25 cellular contexts compared by ENCODE assay signal in the genomic region with DNA sequence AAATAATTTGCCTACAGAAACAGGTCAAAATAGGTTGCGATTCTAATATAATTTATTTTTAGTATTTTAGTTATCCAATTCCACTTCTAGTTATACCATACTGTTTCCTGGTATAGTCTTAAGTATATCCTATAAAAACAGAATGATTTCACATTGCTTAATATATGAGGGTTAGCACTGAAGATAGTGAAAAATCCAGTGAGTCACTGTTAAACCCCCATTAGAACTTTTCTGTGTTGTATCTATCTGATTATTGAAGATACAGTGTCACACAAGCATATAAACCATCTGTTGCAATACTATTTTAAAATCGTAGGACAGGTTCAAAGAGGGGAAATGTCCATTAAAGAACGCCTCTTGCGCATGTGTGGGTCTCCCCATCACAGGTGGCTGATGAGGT.
DNase-seq lines count a peak whose midpoint lies in the region; ATAC-seq, FAIRE-seq and TF ChIP-seq lines count a peak whose summit lies in the region.
"Had no signal": no experiment of that assay in that cellular context is flagged by ENCODE, and none has a peak within 500 bp of the region (broad histone marks: within the 10 kb centered on the region; RNA-seq: fewer than 3 reads in every experiment).

No MANE protein-coding gene starts in this region.

- H3K27ac ChIP-seq in A549 (peak overlapping the region; percentile 82 to 84), SJSA1 (peak overlapping the region; percentile 97), esophagus muscularis mucosa (replicated peaks in 1 of 4) (peak overlapping the region; percentile 69 to 85 (median 74)), osteoblast (ENCODE audit: low read depth, low read length) (peak overlapping the region; percentile 95)
- H3K27ac ChIP-seq: cardiac muscle cell, upper lobe of right lung had no signal

- H3K9me3 ChIP-seq in A549: no peaks in the 10 kb centered on the region
- no peaks in the 10 kb centered on the region for H3K9me3 ChIP-seq in SJSA1 (replicated peaks)
- no peaks in the 10 kb centered on the region for H3K9me3 ChIP-seq in esophagus muscularis mucosa
- H3K9me3 ChIP-seq in osteoblast (ENCODE audit: low read depth, low read length): no peaks in the 10 kb centered on the region
- H3K9me3 ChIP-seq: heart left ventricle, upper lobe of right lung had no signal

- peaks cover 59% of the 10 kb centered on the region for H3K79me2 ChIP-seq in osteoblast (ENCODE audit: insufficient read depth, low read length)

- no peak overlapping the region for H3K4me3 ChIP-seq in A549
- H3K4me3 ChIP-seq in SJSA1: no peak overlapping the region
- no peak overlapping the region for H3K4me3 ChIP-seq in esophagus muscularis mucosa
- H3K4me3 ChIP-seq in osteoblast (ENCODE audit: insufficient read depth, low read length): no peak overlapping the region
- H3K4me3 ChIP-seq: cardiac muscle cell, heart left ventricle, upper lobe of right lung had no signal

- H3K4me1 ChIP-seq in A549 (peaks cover 100% of the 10 kb centered on the region), SJSA1 (replicated peaks) (peaks cover 98% of the 10 kb centered on the region), esophagus muscularis mucosa (peaks cover 67 to 100% (median 89%) of the 10 kb centered on the region in 4 donors), osteoblast (ENCODE audit: insufficient read depth, low read length) (peaks cover 94% of the 10 kb centered on the region)

- H3K4me2 ChIP-seq in A549: peak overlapping the region; percentile 80
- no peak overlapping the region for H3K4me2 ChIP-seq in osteoblast (ENCODE audit: insufficient read depth, low read length)

- DNase-seq in A549 (ENCODE audit: low read depth in 1 of 2, low spot score in 1 of 2): no peak
- peak in 1 of 2 experiments; percentile 14 for DNase-seq in SJSA1 (ENCODE audit: low read depth in 1 of 2, low spot score in 2 of 2)
- no peak for DNase-seq in esophagus muscularis mucosa (ENCODE audit: extremely low spot score)
- DNase-seq in osteoblast (ENCODE audit: insufficient read length, low spot score, missing footprints): no peak
- no peak for DNase-seq in D721Med (ENCODE audit: insufficient read length, low spot score)
- no peak for DNase-seq in GM03348 (ENCODE audit: low spot score)
- DNase-seq: 8988T; activated CD4-positive, alpha-beta T cell treated with anti-CD3 and anti-CD28 coated beads for 48 hours; activated naive CD4-positive, alpha-beta T cell; activated T-cell treated with anti-CD3 and anti-CD28 coated beads, Interleukin-2, amount 50 U/mL, for 24 hours; amygdala; CD8-positive, alpha-beta memory T cell; dermis blood vessel endothelial cell; heart left ventricle; left cardiac atrium; natural killer cell; NCI-H1092; NCI-H1930; NCI-H2227 treated with DMSO at 0.1 percent for 48 hours; NCI-H748 treated with DMSO at 0.1 percent for 48 hours; stimulated activated naive CD8-positive, alpha-beta T cell treated with anti-CD3 and anti-CD28 coated beads, Interleukin-15, amount 100 ng/mL, for 72 hours; upper lobe of right lung had no signal

- no peak overlapping the region for H2AFZ ChIP-seq in osteoblast (ENCODE audit: low read length)

- H3K27me3 ChIP-seq in SJSA1 (replicated peaks): no peaks in the 10 kb centered on the region
- no peaks in the 10 kb centered on the region for H3K27me3 ChIP-seq in esophagus muscularis mucosa
- no peaks in the 10 kb centered on the region for H3K27me3 ChIP-seq in osteoblast (ENCODE audit: insufficient read depth, low read length)
- H3K27me3 ChIP-seq: heart left ventricle, upper lobe of right lung had no signal

- intact Hi-C loops in esophagus muscularis mucosa (cut with DNase I): no loop called here

- H4K20me1 ChIP-seq in osteoblast (ENCODE audit: insufficient read depth, low read length): no peaks in the 10 kb centered on the region

- ATAC-seq in A549 (no peak), HG03378 (IDR thresholded peaks at IDR 0.05; ENCODE audit: unreplicated experiment) (no peak), HG02623 (IDR thresholded peaks at IDR 0.05; ENCODE audit: unreplicated experiment) (no peak)
- ATAC-seq: heart left ventricle; left cardiac atrium; natural killer cell; stimulated activated naive CD8-positive, alpha-beta T cell treated with anti-CD3 and anti-CD28 coated beads, Interleukin-15, amount 100 ng/mL, for 72 hours; upper lobe of right lung had no signal

- no peak for TF ChIP-seq CTCF in A549 (IDR thresholded peaks at IDR 0.05)
- TF ChIP-seq CTCF in esophagus muscularis mucosa (IDR thresholded peaks at IDR 0.05): no peak
- no peak for TF ChIP-seq CTCF in osteoblast (IDR thresholded peaks at IDR 0.05; ENCODE audit: extremely low read depth, low read depth, low read length)
- no peak for TF ChIP-seq CTCF in D721Med (IDR thresholded peaks at IDR 0.05; ENCODE audit: insufficient read depth, missing control alignments)

- TF ChIP-seq EP300 in A549 (IDR thresholded peaks at IDR 0.05): no peak
- no peak for TF ChIP-seq EP300 in esophagus muscularis mucosa (IDR thresholded peaks at IDR 0.05)

- 82% methylated on average over 4 of the region's 4 CpGs for WGBS in A549 (ENCODE audit: missing lambda C conversion rate)
- WGBS in esophagus muscularis mucosa: 88% methylated on average over 4 of the region's 4 CpGs

- CTCF ChIA-PET in A549 (lab: Yijun Ruan, JAX): interaction anchor here (1.5 to 5.4 kb wide), 4 partner anchors 28 to 135 kb away, joined by 6 to 30 read pairs (median 8); no protein-coding TSS in a partner anchor

- peaks cover 63% of the 10 kb centered on the region for H3K36me3 ChIP-seq in SJSA1
- peaks cover 4 to 24% (median 12%) of the 10 kb centered on the region in 4 donors for H3K36me3 ChIP-seq in esophagus muscularis mucosa
- H3K36me3 ChIP-seq in osteoblast (ENCODE audit: insufficient read depth, low read length): peaks cover 71% of the 10 kb centered on the region
- H3K36me3 ChIP-seq: cardiac muscle cell had no signal

- FAIRE-seq in A549 (lab: Jason Lieb, UNC): no peak
- no peak for FAIRE-seq in D721Med (lab: Jason Lieb, UNC)

- TF ChIP-seq POLR2A in A549 (IDR thresholded peaks at IDR 0.05; ENCODE audit: low read length) (no peak), esophagus muscularis mucosa (IDR thresholded peaks at IDR 0.05; ENCODE audit: low read depth) (no peak)

- POLR2A ChIA-PET in A549 (lab: Yijun Ruan, JAX): no interaction called here

- no peak for TF ChIP-seq RAD21 in A549 (conservative IDR thresholded peaks at IDR 0.05 in 1 of 2, IDR thresholded peaks at IDR 0.05 in 1 of 2)

TF ChIP-seq in A549, 52 proteins besides CTCF, POLR2A, EP300 and RAD21:
- TF ChIP-seq RNF2 (IDR thresholded peaks at IDR 0.05; ENCODE audit: borderline replicate concordance, low read depth) (no peak), CHD4 (IDR thresholded peaks at IDR 0.05; ENCODE audit: borderline replicate concordance) (no peak), FOSL2 (IDR thresholded peaks at IDR 0.05) (no peak), FOSL2 (CRISPR knock-in tag; IDR thresholded peaks at IDR 0.05) (no peak), PHF8 (IDR thresholded peaks at IDR 0.05; ENCODE audit: borderline replicate concordance, low read depth) (no peak), CBX8 (IDR thresholded peaks at IDR 0.05) (no peak), RARB (CRISPR knock-in tag; IDR thresholded peaks at IDR 0.05) (no peak), CBX2 (IDR thresholded peaks at IDR 0.05; ENCODE audit: borderline replicate concordance, low read depth) (no peak), NPAS2 (CRISPR knock-in tag; IDR thresholded peaks at IDR 0.05; ENCODE audit: borderline replicate concordance) (no peak), BHLHE40 (IDR thresholded peaks at IDR 0.05; ENCODE audit: low read depth, low read length) (no peak), RCOR1 (IDR thresholded peaks at IDR 0.05; ENCODE audit: low read depth, low read length) (no peak), KDM5A (IDR thresholded peaks at IDR 0.05) (no peak), FOSB (CRISPR knock-in tag; IDR thresholded peaks at IDR 0.05) (no peak)
- TF ChIP-seq, protein P1, sequence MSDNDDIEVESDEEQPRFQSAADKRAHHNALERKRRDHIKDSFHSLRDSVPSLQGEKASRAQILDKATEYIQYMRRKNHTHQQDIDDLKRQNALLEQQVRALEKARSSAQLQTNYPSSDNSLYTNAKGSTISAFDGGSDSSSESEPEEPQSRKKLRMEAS (IDR thresholded peaks at IDR 0.05): no peak
- TF ChIP-seq, protein P2, sequence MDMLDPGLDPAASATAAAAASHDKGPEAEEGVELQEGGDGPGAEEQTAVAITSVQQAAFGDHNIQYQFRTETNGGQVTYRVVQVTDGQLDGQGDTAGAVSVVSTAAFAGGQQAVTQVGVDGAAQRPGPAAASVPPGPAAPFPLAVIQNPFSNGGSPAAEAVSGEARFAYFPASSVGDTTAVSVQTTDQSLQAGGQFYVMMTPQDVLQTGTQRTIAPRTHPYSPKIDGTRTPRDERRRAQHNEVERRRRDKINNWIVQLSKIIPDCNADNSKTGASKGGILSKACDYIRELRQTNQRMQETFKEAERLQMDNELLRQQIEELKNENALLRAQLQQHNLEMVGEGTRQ (IDR thresholded peaks at IDR 0.05): no peak
- TF ChIP-seq, protein P3, sequence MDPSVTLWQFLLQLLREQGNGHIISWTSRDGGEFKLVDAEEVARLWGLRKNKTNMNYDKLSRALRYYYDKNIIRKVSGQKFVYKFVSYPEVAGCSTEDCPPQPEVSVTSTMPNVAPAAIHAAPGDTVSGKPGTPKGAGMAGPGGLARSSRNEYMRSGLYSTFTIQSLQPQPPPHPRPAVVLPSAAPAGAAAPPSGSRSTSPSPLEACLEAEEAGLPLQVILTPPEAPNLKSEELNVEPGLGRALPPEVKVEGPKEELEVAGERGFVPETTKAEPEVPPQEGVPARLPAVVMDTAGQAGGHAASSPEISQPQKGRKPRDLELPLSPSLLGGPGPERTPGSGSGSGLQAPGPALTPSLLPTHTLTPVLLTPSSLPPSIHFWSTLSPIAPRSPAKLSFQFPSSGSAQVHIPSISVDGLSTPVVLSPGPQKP (IDR thresholded peaks at IDR 0.05; ENCODE audit: low read depth, low read length): no peak
